1 cellular context compared by ENCODE assay signal in the genomic region with DNA sequence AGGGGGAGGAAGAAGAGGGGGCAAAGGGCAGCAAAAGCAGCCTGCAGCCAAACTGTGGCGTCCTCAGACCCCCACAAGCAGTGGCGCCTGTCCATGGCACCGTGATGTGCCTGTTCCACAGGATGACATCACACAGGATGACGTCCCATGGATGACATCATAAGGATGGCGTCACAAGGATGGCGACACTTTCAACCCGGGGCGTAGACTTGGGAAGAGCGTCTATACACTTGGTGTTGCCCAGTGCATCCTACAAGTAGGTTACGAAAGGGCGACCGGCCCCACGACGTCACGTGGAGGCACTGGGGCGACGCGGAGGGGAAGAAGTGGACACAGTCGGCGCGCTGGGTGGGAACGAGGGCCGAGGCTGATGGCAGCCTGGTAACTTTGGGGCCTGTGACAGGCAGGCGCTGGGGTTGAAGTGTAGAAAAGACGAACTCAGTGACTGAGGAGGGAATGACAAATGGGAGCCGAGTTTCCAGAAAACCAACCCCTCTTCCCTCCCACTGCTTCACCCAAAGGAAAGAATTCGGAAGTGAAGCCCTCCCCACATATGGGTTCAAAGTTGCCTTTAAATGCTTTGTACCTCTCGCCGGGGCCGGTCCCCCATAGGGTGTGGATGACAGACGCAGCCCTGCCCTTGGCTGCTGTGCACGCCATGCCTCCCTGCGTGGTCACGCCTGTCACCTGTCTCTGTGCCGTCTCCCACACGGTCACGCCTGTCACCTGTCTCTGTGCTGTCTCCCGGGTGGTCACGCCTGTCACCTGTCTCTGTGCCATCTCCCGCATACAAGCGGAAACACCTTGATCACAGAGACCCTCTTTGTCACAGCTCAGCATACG.
TF ChIP-seq lines count a peak whose summit lies in the region.

No MANE protein-coding gene starts in this region.

TF ChIP-seq in GM23338, 12 proteins besides CTCF, POLR2A, EP300 and RAD21 (continued from another document):
- TF ChIP-seq CREB1 (CRISPR knock-in tag; IDR thresholded peaks at IDR 0.05; ENCODE audit: low read depth): peak; percentile 26; the same call in 1 of the 2 replicates
- TF ChIP-seq ZNF331 (CRISPR knock-in tag; IDR thresholded peaks at IDR 0.05; ENCODE audit: low read depth): no peak
- TF ChIP-seq JUNB (IDR thresholded peaks at IDR 0.05; ENCODE audit: unreplicated experiment): no peak
- TF ChIP-seq, protein P1, sequence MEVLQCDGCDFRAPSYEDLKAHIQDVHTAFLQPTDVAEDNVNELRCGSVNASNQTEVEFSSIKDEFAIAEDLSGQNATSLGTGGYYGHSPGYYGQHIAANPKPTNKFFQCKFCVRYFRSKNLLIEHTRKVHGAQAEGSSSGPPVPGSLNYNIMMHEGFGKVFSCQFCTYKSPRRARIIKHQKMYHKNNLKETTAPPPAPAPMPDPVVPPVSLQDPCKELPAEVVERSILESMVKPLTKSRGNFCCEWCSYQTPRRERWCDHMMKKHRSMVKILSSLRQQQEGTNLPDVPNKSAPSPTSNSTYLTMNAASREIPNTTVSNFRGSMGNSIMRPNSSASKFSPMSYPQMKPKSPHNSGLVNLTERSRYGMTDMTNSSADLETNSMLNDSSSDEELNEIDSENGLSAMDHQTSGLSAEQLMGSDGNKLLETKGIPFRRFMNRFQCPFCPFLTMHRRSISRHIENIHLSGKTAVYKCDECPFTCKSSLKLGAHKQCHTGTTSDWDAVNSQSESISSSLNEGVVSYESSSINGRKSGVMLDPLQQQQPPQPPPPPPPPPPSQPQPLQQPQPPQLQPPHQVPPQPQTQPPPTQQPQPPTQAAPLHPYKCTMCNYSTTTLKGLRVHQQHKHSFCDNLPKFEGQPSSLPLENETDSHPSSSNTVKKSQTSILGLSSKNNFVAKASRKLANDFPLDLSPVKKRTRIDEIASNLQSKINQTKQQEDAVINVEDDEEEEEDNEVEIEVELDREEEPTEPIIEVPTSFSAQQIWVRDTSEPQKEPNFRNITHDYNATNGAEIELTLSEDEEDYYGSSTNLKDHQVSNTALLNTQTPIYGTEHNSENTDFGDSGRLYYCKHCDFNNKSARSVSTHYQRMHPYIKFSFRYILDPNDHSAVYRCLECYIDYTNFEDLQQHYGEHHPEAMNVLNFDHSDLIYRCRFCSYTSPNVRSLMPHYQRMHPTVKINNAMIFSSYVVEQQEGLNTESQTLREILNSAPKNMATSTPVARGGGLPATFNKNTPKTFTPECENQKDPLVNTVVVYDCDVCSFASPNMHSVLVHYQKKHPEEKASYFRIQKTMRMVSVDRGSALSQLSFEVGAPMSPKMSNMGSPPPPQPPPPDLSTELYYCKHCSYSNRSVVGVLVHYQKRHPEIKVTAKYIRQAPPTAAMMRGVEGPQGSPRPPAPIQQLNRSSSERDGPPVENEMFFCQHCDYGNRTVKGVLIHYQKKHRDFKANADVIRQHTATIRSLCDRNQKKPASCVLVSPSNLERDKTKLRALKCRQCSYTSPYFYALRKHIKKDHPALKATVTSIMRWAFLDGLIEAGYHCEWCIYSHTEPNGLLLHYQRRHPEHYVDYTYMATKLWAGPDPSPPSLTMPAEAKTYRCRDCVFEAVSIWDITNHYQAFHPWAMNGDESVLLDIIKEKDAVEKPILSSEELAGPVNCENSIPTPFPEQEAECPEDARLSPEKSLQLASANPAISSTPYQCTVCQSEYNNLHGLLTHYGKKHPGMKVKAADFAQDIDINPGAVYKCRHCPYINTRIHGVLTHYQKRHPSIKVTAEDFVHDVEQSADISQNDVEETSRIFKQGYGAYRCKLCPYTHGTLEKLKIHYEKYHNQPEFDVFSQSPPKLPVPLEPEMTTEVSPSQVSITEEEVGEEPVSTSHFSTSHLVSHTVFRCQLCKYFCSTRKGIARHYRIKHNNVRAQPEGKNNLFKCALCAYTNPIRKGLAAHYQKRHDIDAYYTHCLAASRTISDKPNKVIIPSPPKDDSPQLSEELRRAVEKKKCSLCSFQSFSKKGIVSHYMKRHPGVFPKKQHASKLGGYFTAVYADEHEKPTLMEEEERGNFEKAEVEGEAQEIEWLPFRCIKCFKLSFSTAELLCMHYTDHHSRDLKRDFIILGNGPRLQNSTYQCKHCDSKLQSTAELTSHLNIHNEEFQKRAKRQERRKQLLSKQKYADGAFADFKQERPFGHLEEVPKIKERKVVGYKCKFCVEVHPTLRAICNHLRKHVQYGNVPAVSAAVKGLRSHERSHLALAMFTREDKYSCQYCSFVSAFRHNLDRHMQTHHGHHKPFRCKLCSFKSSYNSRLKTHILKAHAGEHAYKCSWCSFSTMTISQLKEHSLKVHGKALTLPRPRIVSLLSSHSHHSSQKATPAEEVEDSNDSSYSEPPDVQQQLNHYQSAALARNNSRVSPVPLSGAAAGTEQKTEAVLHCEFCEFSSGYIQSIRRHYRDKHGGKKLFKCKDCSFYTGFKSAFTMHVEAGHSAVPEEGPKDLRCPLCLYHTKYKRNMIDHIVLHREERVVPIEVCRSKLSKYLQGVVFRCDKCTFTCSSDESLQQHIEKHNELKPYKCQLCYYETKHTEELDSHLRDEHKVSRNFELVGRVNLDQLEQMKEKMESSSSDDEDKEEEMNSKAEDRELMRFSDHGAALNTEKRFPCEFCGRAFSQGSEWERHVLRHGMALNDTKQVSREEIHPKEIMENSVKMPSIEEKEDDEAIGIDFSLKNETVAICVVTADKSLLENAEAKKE (CRISPR knock-in tag; IDR thresholded peaks at IDR 0.05): no peak
